Comparison of ENCODE assay signal across 8 cellular contexts in genomic region chr14:100147181-100147631, GRCh38. TPM values are rescaled to one million over a fixed set of nuclear protein-coding genes. Genes with fewer than 3 reads are reported as not detected.
DNase-seq lines count a peak whose midpoint lies in the region; ATAC-seq and TF ChIP-seq lines count a peak whose summit lies in the region.

No MANE protein-coding gene starts in this region.

- DNase-seq in activated B cell treated with CpG ODN at 0.5 μM for 24 hours (no peak), cerebellar cortex (ENCODE audit: low spot score) (peak; percentile 69), inferior parietal cortex (ENCODE audit: extremely low spot score) (no peak)
- peak; percentile 17 to 43 for DNase-seq in stimulated activated CD8-positive, alpha-beta memory T cell treated with anti-CD3 and anti-CD28 coated beads, Interleukin-4, amount 100 ng/mL, for 1 hour (ENCODE audit: low read depth in 2 of 2, low spot score in 1 of 2)

- peaks cover 29% of the 10 kb centered on the region for H3K4me1 Mint-ChIP-seq in activated B cell treated with CpG ODN at 0.5 μM for 24 hours

- no peak for TF ChIP-seq CTCF in activated B cell treated with CpG ODN at 0.5 μM for 24 hours (IDR thresholded peaks at IDR 0.05)

- ATAC-seq in GM21423 (IDR thresholded peaks at IDR 0.05; ENCODE audit: unreplicated experiment), result peak; percentile 36
- ATAC-seq in activated B cell treated with CpG ODN at 0.5 μM for 24 hours (ENCODE audit: low read depth), result peak; percentile 73
- no peak for ATAC-seq in HG02840 (IDR thresholded peaks at IDR 0.05; ENCODE audit: low FRiP score, unreplicated experiment)
- ATAC-seq in GM18502 (IDR thresholded peaks at IDR 0.05; ENCODE audit: poor library complexity, unreplicated experiment), result no peak
- no peak for ATAC-seq in HG03196 (IDR thresholded peaks at IDR 0.05; ENCODE audit: unreplicated experiment)

- H3K36me3 Mint-ChIP-seq in activated B cell treated with CpG ODN at 0.5 μM for 24 hours (ENCODE audit: low read depth), result peaks cover 20% of the 10 kb centered on the region

- intact Hi-C loops in activated B cell treated with CpG ODN at 0.5 μM for 24 hours (cut with micrococcal nuclease), result loop anchor here (1.0 kb wide), 2 partner anchors 11 to 45 kb away; no protein-coding TSS in a partner anchor

- CTCF ChIA-PET in activated B cell treated with CpG ODN at 0.5 μM for 24 hours (lab: Charles Lee), result interaction anchor here (1.0 to 2.2 kb wide), 3 partner anchors 46 to 229 kb away, joined by 3 to 21 read pairs (median 3); partner anchors contain the start of gene WDR25

- peak overlapping the region; percentile 82 for H3K27ac Mint-ChIP-seq in activated B cell treated with CpG ODN at 0.5 μM for 24 hours

- POLR2A ChIA-PET in activated B cell treated with CpG ODN at 0.5 μM for 24 hours (lab: Charles Lee), result interaction anchor here (0.6 to 1.9 kb wide), 4 partner anchors 9 to 74 kb away, joined by 4 to 5 read pairs (median 4); partner anchors contain the start of gene DEGS2

- peak overlapping the region; percentile 68 for H3K4me3 Mint-ChIP-seq in activated B cell treated with CpG ODN at 0.5 μM for 24 hours

- no peaks in the 10 kb centered on the region for H3K27me3 Mint-ChIP-seq in activated B cell treated with CpG ODN at 0.5 μM for 24 hours

- H3K9me3 Mint-ChIP-seq in activated B cell treated with CpG ODN at 0.5 μM for 24 hours, result no peaks in the 10 kb centered on the region

RNA-seq across cellular contexts. Expression of gene DEGS2, which starts 12.2 kb away (rescaled TPM):
- total RNA-seq in activated B cell treated with CpG ODN at 0.5 μM for 24 hours, result 1.3 and 2.5 TPM in 2 replicates

Comparison
In these comparisons a context has a peak if more than half of its experiments do, and no peak if none do; other contexts are left out.
1. ATAC-seq: peak in GM21423 (single experiment) and activated B cell treated with CpG ODN at 0.5 μM for 24 hours (single experiment); none in HG02840 (single experiment), GM18502 (single experiment) and HG03196 (single experiment).
2. DNase-seq: peak in cerebellar cortex (single experiment) and stimulated activated CD8-positive, alpha-beta memory T cell treated with anti-CD3 and anti-CD28 coated beads, Interleukin-4, amount 100 ng/mL, for 1 hour (2 of 2); none in activated B cell treated with CpG ODN at 0.5 μM for 24 hours (single experiment) and inferior parietal cortex (single experiment).